In the genomic region with DNA sequence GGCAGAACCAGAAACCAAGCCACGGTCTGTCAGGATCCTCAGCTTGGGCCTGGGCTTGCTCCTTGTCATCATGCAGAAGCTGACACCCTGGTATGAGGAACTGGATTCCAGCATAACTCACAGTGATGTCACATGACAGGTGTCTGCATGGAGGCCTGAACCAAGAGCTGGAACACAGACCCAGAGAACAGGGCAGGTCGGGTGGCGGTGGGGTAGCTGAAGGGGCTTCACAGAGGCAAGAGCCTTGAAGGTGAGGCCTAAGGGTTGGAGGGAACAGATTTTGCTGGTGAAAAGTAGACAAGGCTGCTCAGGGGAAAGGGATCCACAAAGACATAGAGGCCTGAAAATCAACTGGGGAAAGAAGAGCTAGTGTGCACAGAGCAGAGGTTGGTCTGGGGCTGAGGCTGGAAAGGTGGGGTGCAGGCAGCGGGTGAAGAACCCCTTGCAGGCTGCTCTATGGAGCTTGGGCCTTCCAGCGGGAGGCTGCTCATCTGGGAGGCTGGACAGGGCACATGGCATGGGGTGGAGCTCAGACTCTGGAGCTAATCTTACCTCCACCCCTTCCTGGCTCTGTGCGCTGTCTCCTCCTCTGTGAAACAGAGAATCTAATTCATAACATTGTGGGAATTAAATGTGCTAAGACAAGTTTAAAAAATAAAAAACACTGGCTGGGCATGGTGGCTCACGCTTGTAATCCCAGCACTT, we compare ENCODE assay signal across 9 cellular contexts. TPM values are rescaled to one million over a fixed set of nuclear protein-coding genes. Genes with fewer than 3 reads are reported as not detected.
DNase-seq lines count a peak whose midpoint lies in the region; ATAC-seq, FAIRE-seq and TF ChIP-seq lines count a peak whose summit lies in the region.
"Had no signal": no experiment of that assay in that cellular context is flagged by ENCODE, and none has a peak within 500 bp of the region (broad histone marks: within the 10 kb centered on the region; RNA-seq: fewer than 3 reads in every experiment).

No MANE protein-coding gene starts in this region.

- no peak overlapping the region for H3K9ac ChIP-seq in astrocyte (ENCODE audit: low read length)

- H3K27ac ChIP-seq in 22Rv1 (peak overlapping the region; percentile 42; the same call in 1 of the 2 replicates), astrocyte (ENCODE audit: low read depth, low read length) (no peak overlapping the region), lung (ENCODE audit: low read depth in 1 of 2, low read length in 1 of 2) (peak overlapping the region in 1 of 2 donors; percentile 72)

- H2AFZ ChIP-seq in astrocyte (ENCODE audit: low read depth, low read length): no peak overlapping the region

- H3K27me3 Mint-ChIP-seq in astrocyte (ENCODE audit: low read depth, unreplicated experiment): peaks cover 4% of the 10 kb centered on the region

- H3K36me3 ChIP-seq in astrocyte (ENCODE audit: insufficient read depth, low read length) (no peaks in the 10 kb centered on the region), lung (ENCODE audit: control insufficient read depth in 2 of 2, insufficient read depth in 2 of 2, low read length in 2 of 2) (no peaks in the 10 kb centered on the region)

- DNase-seq in HPDE6-E6E7 (ENCODE audit: extremely low spot score) (peak; percentile 78), astrocyte (ENCODE audit: low read depth) (no peak), lung (ENCODE audit: low spot score) (peak; percentile 37)
- DNase-seq in stimulated activated naive CD4-positive, alpha-beta T cell treated with Interleukin-2 at 50 U/mL for 16 hours (lab: John Stamatoyannopoulos, UW): no peak
- DNase-seq: RPMI8226 had no signal

- H3K27ac Mint-ChIP-seq in astrocyte (ENCODE audit: unreplicated experiment): peak overlapping the region; percentile 83

- no peaks in the 10 kb centered on the region for H4K20me1 ChIP-seq in astrocyte (ENCODE audit: insufficient read depth, low read length)

- FAIRE-seq in astrocyte (lab: Jason Lieb, UNC): no peak

- ATAC-seq in lung (ENCODE audit: insufficient read depth, low FRiP score): peak; percentile 43
- no peak for ATAC-seq in GM18498 (IDR thresholded peaks at IDR 0.05; ENCODE audit: unreplicated experiment)
- ATAC-seq in HG03565 (IDR thresholded peaks at IDR 0.05; ENCODE audit: unreplicated experiment): no peak
- ATAC-seq in HG02981 (IDR thresholded peaks at IDR 0.05; ENCODE audit: unreplicated experiment): no peak

- WGBS in lung, 2 donors: 63 to 66% methylated on average over 7 of the region's 7 CpGs

- no peak overlapping the region for H3K4me3 ChIP-seq in astrocyte (ENCODE audit: insufficient read depth, low read depth, low read length)
- no peak overlapping the region for H3K4me3 ChIP-seq in lung

- H3K9me3 ChIP-seq in astrocyte (ENCODE audit: insufficient read depth, low read depth, low read length) (no peaks in the 10 kb centered on the region), lung (ENCODE audit: control insufficient read depth in 2 of 2, insufficient read depth in 1 of 2, low read length in 1 of 2) (no peaks in the 10 kb centered on the region)

- H3K4me1 Mint-ChIP-seq in astrocyte (ENCODE audit: low read depth, unreplicated experiment): peaks cover 10% of the 10 kb centered on the region

- no peaks in the 10 kb centered on the region for H3K9me3 Mint-ChIP-seq in astrocyte (ENCODE audit: unreplicated experiment)

- H3K36me3 Mint-ChIP-seq in astrocyte (ENCODE audit: low read depth, unreplicated experiment): no peaks in the 10 kb centered on the region

- H3K4me3 Mint-ChIP-seq in astrocyte (ENCODE audit: unreplicated experiment): peak overlapping the region; percentile 15

- H3K4me1 ChIP-seq in astrocyte (ENCODE audit: insufficient read depth, low read length) (no peaks in the 10 kb centered on the region), lung (ENCODE audit: control insufficient read depth in 2 of 2, insufficient read depth in 2 of 2, low read length in 2 of 2) (peaks cover 0 to 6% of the 10 kb centered on the region in 2 donors)

- no peaks in the 10 kb centered on the region for H3K27me3 ChIP-seq in astrocyte (ENCODE audit: insufficient read depth, low read length)
- no peaks in the 10 kb centered on the region for H3K27me3 ChIP-seq in lung (ENCODE audit: control insufficient read depth, insufficient read depth)

- no peak for TF ChIP-seq CTCF in 22Rv1 (IDR thresholded peaks at IDR 0.05)
- TF ChIP-seq CTCF in astrocyte (IDR thresholded peaks at IDR 0.05; ENCODE audit: insufficient read depth, low read depth, low read length): no peak
- no peak for TF ChIP-seq CTCF in lung (IDR thresholded peaks at IDR 0.05; ENCODE audit: control extremely low read depth, extremely low read depth)

- no peaks in the 10 kb centered on the region for H3K79me2 ChIP-seq in astrocyte (ENCODE audit: insufficient read depth, low read length)

- H3K4me2 ChIP-seq in astrocyte (ENCODE audit: low read length): no peak overlapping the region

RNA-seq across cellular contexts. Expression of a gene that starts 18.4 kb away (rescaled TPM):
- total RNA-seq in astrocyte (1,706 and 1,898 TPM in 2 replicates), lung (1,000 to 10,000 TPM; 1,036 to 2,104 TPM)
- 1,000 to 10,000 TPM; 2,193 to 2,813 TPM for polyA plus RNA-seq in lung

RNA-seq across cellular contexts. Expression of a gene that starts 29.4 kb away (rescaled TPM):
- total RNA-seq in astrocyte (22.7 and 28.5 TPM in 2 replicates), lung (100 to 1,000 TPM in 1 of 2 donors, 10 to 100 TPM in 1; 64.4 to 145 TPM)
- polyA plus RNA-seq in lung: 10 to 100 TPM; 39.8 to 46.0 TPM

RNA-seq across cellular contexts. Expression of a gene that starts 52.1 kb away (rescaled TPM):
- total RNA-seq in astrocyte: 0.77 and 0.87 TPM in 2 replicates
- total RNA-seq in lung: 1 to 10 TPM; 1.2 to 2.3 TPM
- 1 to 10 TPM in 1 of 2 donors, under 1 TPM in 1; 0.62 to 2.4 TPM for polyA plus RNA-seq in lung

Comparison
In these comparisons a context has a peak if more than half of its experiments do, and no peak if none do; other contexts are left out.
1. DNase-seq: peak in HPDE6-E6E7 (single experiment) and lung (single experiment); none in astrocyte (single experiment) and stimulated activated naive CD4-positive, alpha-beta T cell treated with Interleukin-2 at 50 U/mL for 16 hours (single experiment).